Comparison of ENCODE assay signal across 1 cellular context in genomic region chr16:3467182-3467581, GRCh38.
TF ChIP-seq lines count a peak whose summit lies in the region.

No MANE protein-coding gene starts in this region.

TF ChIP-seq in H1, 55 proteins besides CTCF, POLR2A, EP300 and RAD21:
- TF ChIP-seq BRCA1 (IDR thresholded peaks at IDR 0.05; ENCODE audit: low read depth, low read length) (no peak), CREB1 (IDR thresholded peaks at IDR 0.05) (no peak), SUZ12 (IDR thresholded peaks at IDR 0.05; ENCODE audit: low read length) (no peak), POLR2AphosphoS5 (IDR thresholded peaks at IDR 0.05; ENCODE audit: low read depth, low read length) (no peak), ASH2L (IDR thresholded peaks at IDR 0.05; ENCODE audit: low read length) (no peak), GTF2F1 (IDR thresholded peaks at IDR 0.05; ENCODE audit: borderline replicate concordance, low read depth, low read length) (no peak), RNF2 (IDR thresholded peaks at IDR 0.05; ENCODE audit: borderline replicate concordance, low read depth, low read length, missing control alignments, poor library complexity, severe bottlenecking) (no peak), TCF12 (IDR thresholded peaks at IDR 0.05; ENCODE audit: low read depth, low read length) (no peak), SAP30 (IDR thresholded peaks at IDR 0.05; ENCODE audit: insufficient read depth, insufficient replicate concordance, low read length) (no peak), SIX5 (IDR thresholded peaks at IDR 0.05; ENCODE audit: low read depth, low read length) (no peak), MAX (IDR thresholded peaks at IDR 0.05) (no peak), CBX5 (IDR thresholded peaks at IDR 0.05; ENCODE audit: low read depth, low read length) (no peak), CTBP2 (IDR thresholded peaks at IDR 0.05; ENCODE audit: borderline replicate concordance, insufficient read depth, insufficient read length, low read length) (no peak)
TF ChIP-seq in H1: peak in this region for 0.
